Comparison of ENCODE assay signal across 2 cellular contexts in the genomic region with DNA sequence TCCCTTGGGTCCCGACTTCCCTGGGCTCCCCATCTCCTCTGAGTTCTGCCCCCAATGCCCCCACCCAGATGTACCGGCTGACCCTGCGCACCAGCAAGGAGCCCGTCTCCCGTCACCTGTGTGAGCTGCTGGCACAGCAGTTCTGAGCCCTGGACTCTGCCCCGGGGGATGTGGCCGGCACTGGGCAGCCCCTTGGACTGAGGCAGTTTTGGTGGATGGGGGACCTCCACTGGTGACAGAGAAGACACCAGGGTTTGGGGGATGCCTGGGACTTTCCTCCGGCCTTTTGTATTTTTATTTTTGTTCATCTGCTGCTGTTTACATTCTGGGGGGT.
TF ChIP-seq lines count a peak whose summit lies in the region.

No MANE protein-coding gene starts in this region.

TF ChIP-seq in GM12878, 131 proteins besides CTCF, POLR2A, EP300 and RAD21 (continues in another document):
- TF ChIP-seq HCFC1 (IDR thresholded peaks at IDR 0.05; ENCODE audit: low read length) (no peak), ZZZ3 (IDR thresholded peaks at IDR 0.05; ENCODE audit: control insufficient read depth, insufficient read length, low read depth) (no peak), NBN (IDR thresholded peaks at IDR 0.05) (no peak), FOXK2 (IDR thresholded peaks at IDR 0.05) (no peak), PML (IDR thresholded peaks at IDR 0.05; ENCODE audit: low read length) (no peak), CBX3 (IDR thresholded peaks at IDR 0.05; ENCODE audit: borderline replicate concordance, low read depth) (no peak), MYC (IDR thresholded peaks at IDR 0.05; ENCODE audit: insufficient read depth, insufficient read length, insufficient replicate concordance, low read length, severe bottlenecking) (no peak)
- TF ChIP-seq, protein P1, sequence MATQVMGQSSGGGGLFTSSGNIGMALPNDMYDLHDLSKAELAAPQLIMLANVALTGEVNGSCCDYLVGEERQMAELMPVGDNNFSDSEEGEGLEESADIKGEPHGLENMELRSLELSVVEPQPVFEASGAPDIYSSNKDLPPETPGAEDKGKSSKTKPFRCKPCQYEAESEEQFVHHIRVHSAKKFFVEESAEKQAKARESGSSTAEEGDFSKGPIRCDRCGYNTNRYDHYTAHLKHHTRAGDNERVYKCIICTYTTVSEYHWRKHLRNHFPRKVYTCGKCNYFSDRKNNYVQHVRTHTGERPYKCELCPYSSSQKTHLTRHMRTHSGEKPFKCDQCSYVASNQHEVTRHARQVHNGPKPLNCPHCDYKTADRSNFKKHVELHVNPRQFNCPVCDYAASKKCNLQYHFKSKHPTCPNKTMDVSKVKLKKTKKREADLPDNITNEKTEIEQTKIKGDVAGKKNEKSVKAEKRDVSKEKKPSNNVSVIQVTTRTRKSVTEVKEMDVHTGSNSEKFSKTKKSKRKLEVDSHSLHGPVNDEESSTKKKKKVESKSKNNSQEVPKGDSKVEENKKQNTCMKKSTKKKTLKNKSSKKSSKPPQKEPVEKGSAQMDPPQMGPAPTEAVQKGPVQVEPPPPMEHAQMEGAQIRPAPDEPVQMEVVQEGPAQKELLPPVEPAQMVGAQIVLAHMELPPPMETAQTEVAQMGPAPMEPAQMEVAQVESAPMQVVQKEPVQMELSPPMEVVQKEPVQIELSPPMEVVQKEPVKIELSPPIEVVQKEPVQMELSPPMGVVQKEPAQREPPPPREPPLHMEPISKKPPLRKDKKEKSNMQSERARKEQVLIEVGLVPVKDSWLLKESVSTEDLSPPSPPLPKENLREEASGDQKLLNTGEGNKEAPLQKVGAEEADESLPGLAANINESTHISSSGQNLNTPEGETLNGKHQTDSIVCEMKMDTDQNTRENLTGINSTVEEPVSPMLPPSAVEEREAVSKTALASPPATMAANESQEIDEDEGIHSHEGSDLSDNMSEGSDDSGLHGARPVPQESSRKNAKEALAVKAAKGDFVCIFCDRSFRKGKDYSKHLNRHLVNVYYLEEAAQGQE (IDR thresholded peaks at IDR 0.05; ENCODE audit: low read depth, low read length), result no peak
- TF ChIP-seq, protein P2, sequence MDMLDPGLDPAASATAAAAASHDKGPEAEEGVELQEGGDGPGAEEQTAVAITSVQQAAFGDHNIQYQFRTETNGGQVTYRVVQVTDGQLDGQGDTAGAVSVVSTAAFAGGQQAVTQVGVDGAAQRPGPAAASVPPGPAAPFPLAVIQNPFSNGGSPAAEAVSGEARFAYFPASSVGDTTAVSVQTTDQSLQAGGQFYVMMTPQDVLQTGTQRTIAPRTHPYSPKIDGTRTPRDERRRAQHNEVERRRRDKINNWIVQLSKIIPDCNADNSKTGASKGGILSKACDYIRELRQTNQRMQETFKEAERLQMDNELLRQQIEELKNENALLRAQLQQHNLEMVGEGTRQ (IDR thresholded peaks at IDR 0.05; ENCODE audit: borderline replicate concordance, low read depth, low read length), result no peak
- TF ChIP-seq, protein P3, sequence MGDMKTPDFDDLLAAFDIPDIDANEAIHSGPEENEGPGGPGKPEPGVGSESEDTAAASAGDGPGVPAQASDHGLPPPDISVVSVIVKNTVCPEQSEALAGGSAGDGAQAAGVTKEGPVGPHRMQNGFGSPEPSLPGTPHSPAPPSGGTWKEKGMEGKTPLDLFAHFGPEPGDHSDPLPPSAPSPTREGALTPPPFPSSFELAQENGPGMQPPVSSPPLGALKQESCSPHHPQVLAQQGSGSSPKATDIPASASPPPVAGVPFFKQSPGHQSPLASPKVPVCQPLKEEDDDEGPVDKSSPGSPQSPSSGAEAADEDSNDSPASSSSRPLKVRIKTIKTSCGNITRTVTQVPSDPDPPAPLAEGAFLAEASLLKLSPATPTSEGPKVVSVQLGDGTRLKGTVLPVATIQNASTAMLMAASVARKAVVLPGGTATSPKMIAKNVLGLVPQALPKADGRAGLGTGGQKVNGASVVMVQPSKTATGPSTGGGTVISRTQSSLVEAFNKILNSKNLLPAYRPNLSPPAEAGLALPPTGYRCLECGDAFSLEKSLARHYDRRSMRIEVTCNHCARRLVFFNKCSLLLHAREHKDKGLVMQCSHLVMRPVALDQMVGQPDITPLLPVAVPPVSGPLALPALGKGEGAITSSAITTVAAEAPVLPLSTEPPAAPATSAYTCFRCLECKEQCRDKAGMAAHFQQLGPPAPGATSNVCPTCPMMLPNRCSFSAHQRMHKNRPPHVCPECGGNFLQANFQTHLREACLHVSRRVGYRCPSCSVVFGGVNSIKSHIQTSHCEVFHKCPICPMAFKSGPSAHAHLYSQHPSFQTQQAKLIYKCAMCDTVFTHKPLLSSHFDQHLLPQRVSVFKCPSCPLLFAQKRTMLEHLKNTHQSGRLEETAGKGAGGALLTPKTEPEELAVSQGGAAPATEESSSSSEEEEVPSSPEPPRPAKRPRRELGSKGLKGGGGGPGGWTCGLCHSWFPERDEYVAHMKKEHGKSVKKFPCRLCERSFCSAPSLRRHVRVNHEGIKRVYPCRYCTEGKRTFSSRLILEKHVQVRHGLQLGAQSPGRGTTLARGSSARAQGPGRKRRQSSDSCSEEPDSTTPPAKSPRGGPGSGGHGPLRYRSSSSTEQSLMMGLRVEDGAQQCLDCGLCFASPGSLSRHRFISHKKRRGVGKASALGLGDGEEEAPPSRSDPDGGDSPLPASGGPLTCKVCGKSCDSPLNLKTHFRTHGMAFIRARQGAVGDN (IDR thresholded peaks at IDR 0.05), result no peak
- TF ChIP-seq, protein P4, sequence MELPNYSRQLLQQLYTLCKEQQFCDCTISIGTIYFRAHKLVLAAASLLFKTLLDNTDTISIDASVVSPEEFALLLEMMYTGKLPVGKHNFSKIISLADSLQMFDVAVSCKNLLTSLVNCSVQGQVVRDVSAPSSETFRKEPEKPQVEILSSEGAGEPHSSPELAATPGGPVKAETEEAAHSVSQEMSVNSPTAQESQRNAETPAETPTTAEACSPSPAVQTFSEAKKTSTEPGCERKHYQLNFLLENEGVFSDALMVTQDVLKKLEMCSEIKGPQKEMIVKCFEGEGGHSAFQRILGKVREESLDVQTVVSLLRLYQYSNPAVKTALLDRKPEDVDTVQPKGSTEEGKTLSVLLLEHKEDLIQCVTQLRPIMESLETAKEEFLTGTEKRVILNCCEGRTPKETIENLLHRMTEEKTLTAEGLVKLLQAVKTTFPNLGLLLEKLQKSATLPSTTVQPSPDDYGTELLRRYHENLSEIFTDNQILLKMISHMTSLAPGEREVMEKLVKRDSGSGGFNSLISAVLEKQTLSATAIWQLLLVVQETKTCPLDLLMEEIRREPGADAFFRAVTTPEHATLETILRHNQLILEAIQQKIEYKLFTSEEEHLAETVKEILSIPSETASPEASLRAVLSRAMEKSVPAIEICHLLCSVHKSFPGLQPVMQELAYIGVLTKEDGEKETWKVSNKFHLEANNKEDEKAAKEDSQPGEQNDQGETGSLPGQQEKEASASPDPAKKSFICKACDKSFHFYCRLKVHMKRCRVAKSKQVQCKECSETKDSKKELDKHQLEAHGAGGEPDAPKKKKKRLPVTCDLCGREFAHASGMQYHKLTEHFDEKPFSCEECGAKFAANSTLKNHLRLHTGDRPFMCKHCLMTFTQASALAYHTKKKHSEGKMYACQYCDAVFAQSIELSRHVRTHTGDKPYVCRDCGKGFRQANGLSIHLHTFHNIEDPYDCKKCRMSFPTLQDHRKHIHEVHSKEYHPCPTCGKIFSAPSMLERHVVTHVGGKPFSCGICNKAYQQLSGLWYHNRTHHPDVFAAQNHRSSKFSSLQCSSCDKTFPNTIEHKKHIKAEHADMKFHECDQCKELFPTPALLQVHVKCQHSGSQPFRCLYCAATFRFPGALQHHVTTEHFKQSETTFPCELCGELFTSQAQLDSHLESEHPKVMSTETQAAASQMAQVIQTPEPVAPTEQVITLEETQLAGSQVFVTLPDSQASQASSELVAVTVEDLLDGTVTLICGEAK (IDR thresholded peaks at IDR 0.05; ENCODE audit: borderline replicate concordance), result no peak

TF ChIP-seq in GM12891, 5 proteins besides CTCF, POLR2A, EP300 and RAD21:
- TF ChIP-seq POU2F2 (IDR thresholded peaks at IDR 0.05; ENCODE audit: low read depth, low read length), result no peak
- TF ChIP-seq POLR2AphosphoS5 (IDR thresholded peaks at IDR 0.05; ENCODE audit: low read depth, low read length), result no peak
- TF ChIP-seq SPI1 (IDR thresholded peaks at IDR 0.05; ENCODE audit: low read depth, low read length), result no peak
